In the genomic region with DNA sequence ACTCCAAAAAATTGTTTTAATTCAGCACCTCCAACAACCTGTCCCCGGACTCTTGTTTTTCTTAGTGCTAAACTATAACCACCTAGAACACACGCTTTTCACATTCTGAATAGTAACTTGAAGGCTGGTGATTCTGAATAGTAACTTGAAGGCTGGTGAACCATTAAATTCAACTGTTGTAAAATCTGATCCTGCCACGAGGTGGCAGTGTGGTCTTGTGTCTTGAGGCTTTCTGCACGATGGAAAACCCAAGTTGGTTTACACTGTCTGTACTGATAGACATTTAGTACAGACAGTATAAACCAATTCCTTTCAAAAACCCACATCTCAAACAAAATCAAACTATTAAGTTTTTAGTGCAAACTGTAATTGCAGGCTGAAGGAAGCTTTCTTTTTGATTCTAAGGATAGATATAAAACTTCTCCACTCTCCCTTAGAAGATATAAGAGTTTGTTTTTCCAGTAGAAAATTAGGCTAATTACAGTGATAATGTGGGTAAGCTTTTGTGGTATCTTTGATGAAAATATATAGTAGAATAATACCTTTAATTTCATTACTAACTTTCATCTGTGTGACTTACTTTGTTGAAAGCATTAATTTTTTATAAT, we compare ENCODE assay signal across 8 cellular contexts. TPM values are rescaled to one million over a fixed set of nuclear protein-coding genes. Genes with fewer than 3 reads are reported as not detected.
A peak's percentile ranks its signal among the peaks of the same experiment; 100 is the strongest.
DNase-seq lines count a peak whose midpoint lies in the region; ATAC-seq and TF ChIP-seq lines count a peak whose summit lies in the region.

No MANE protein-coding gene starts in this region.

- no peaks in the 10 kb centered on the region for H3K36me3 ChIP-seq in lung (ENCODE audit: control insufficient read depth in 2 of 2, insufficient read depth in 2 of 2, low read length in 2 of 2)

- 7% methylated on average over 4 of the region's 4 CpGs for whole genome bisulfite sequencing in lung, 2 donors

- no peak overlapping the region for H3K27ac ChIP-seq in lung (ENCODE audit: low read depth in 1 of 2, low read length in 1 of 2)

- ATAC-seq in HG02623 (IDR thresholded peaks at IDR 0.05; ENCODE audit: unreplicated experiment) (peak; percentile 52), lung (ENCODE audit: insufficient read depth, low FRiP score) (peak; percentile 69), GM19452 (IDR thresholded peaks at IDR 0.05; ENCODE audit: unreplicated experiment) (no peak)

- peak in 10 of 14 donors; percentile 22 to 78 (median 42) for DNase-seq in C1 segment of cervical spinal cord (lab: John Stamatoyannopoulos, UW)
- DNase-seq in NCI-H69 (lab: John Stamatoyannopoulos, UW), result peak; percentile 92
- DNase-seq in activated CD4-positive, alpha-beta T cell treated with anti-CD3 and anti-CD28 coated beads, Interleukin-2, amount 50 U/mL, for 4 hours, result peak; percentile 55 to 58
- DNase-seq in dermis microvascular lymphatic vessel endothelial cell (ENCODE audit: low read depth in 2 of 2), result peak; percentile 79 to 81
- peak; percentile 78 for DNase-seq in lung (ENCODE audit: low spot score)
- DNase-seq in stimulated activated CD8-positive, alpha-beta memory T cell treated with anti-CD3 and anti-CD28 coated beads, Interleukin-12 subunit alpha, Interleukin-12 subunit beta, amount 100 ng/mL, for 4 hours (ENCODE audit: low read depth), result peak; percentile 27

- H3K27me3 ChIP-seq in lung (ENCODE audit: control insufficient read depth, insufficient read depth), result no peaks in the 10 kb centered on the region

- H3K4me1 ChIP-seq in lung (ENCODE audit: control insufficient read depth in 2 of 2, insufficient read depth in 2 of 2, low read length in 2 of 2), result peaks cover 0 to 6% of the 10 kb centered on the region in 2 donors

- no peak overlapping the region for H3K4me3 ChIP-seq in lung

- peak; percentile 77 for TF ChIP-seq CTCF in lung (IDR thresholded peaks at IDR 0.05; ENCODE audit: control extremely low read depth, extremely low read depth)

- H3K9me3 ChIP-seq in lung (ENCODE audit: control insufficient read depth in 2 of 2, insufficient read depth in 1 of 2, low read length in 1 of 2), result peaks cover 2 to 7% of the 10 kb centered on the region in 2 donors

RNA-seq across cellular contexts. Expression of a gene that starts 57.6 kb away (rescaled TPM):
- total RNA-seq in dermis microvascular lymphatic vessel endothelial cell, result 137 and 172 TPM in 2 replicates
- total RNA-seq in lung, result 100 to 1,000 TPM; 255 to 351 TPM
- 100 to 1,000 TPM; 143 to 240 TPM for polyA plus RNA-seq in lung

Comparison
In these comparisons a context has a peak if more than half of its experiments do, and no peak if none do; other contexts are left out.
1. DNase-seq: peak in every context shown above with its lines; median percentile 92 in NCI-H69; 80 in dermis microvascular lymphatic vessel endothelial cell; 78 in lung; 56 in activated CD4-positive, alpha-beta T cell treated with anti-CD3 and anti-CD28 coated beads, Interleukin-2, amount 50 U/mL, for 4 hours; 42 in C1 segment of cervical spinal cord; 27 in stimulated activated CD8-positive, alpha-beta memory T cell treated with anti-CD3 and anti-CD28 coated beads, Interleukin-12 subunit alpha, Interleukin-12 subunit beta, amount 100 ng/mL, for 4 hours.